In genomic region chr17:47839899-47840741, GRCh38 we compare ENCODE assay signal across 8 cellular contexts. TPM values are rescaled to one million over a fixed set of nuclear protein-coding genes. Genes with fewer than 3 reads are reported as not detected.
DNase-seq lines count a peak whose midpoint lies in the region; ATAC-seq, FAIRE-seq and TF ChIP-seq lines count a peak whose summit lies in the region.

No MANE protein-coding gene starts in this region.

- WGBS in HepG2 (ENCODE audit: low lambda C conversion rate), result 24% methylated on average over 12 of the region's 17 CpGs
- WGBS in thyroid gland, 2 donors, result 33 to 34% methylated on average over 17 of the region's 17 CpGs

- H4K20me1 ChIP-seq in HepG2 (ENCODE audit: insufficient read depth, low read length), result no peaks in the 10 kb centered on the region

- H3K9me3 Mint-ChIP-seq in activated CD4-positive, alpha-beta T cell treated with anti-CD3 and anti-CD28 coated beads, Interleukin-2, amount 10 ng/mL, durations not matched to agents 7 days and 5 days, result no peaks in the 10 kb centered on the region
- no peaks in the 10 kb centered on the region for H3K9me3 Mint-ChIP-seq in activated naive CD8-positive, alpha-beta T cell treated with anti-CD3 and anti-CD28 coated beads for 36 hours

- H3K4me1 Mint-ChIP-seq in activated CD4-positive, alpha-beta T cell treated with anti-CD3 and anti-CD28 coated beads, Interleukin-2, amount 10 ng/mL, durations not matched to agents 7 days and 5 days, result peaks cover 43% of the 10 kb centered on the region
- H3K4me1 Mint-ChIP-seq in activated naive CD8-positive, alpha-beta T cell treated with anti-CD3 and anti-CD28 coated beads for 36 hours, result peaks cover 32% of the 10 kb centered on the region

- TF ChIP-seq CTCF in HepG2 (CRISPR knock-in tag; IDR thresholded peaks at IDR 0.05) (no peak), thyroid gland (IDR thresholded peaks at IDR 0.05) (no peak)

- H2AFZ ChIP-seq in HepG2 (ENCODE audit: low read length), result no peak overlapping the region

- no TSS peak for BruUV-seq in HepG2 (replicated peaks; lab: Mats Ljungman, UMichigan)

- no peaks in the 10 kb centered on the region; a peak in 2 of 5 replicates for H3K36me3 ChIP-seq in HepG2 (replicated peaks in 1 of 2; ENCODE audit: control insufficient read depth in 1 of 2, insufficient read depth in 2 of 2, low read length in 2 of 2)
- peaks cover 6 to 11% of the 10 kb centered on the region in 2 donors for H3K36me3 ChIP-seq in thyroid gland

- peak overlapping the region; percentile 98 for H3K4me3 Mint-ChIP-seq in activated CD4-positive, alpha-beta T cell treated with anti-CD3 and anti-CD28 coated beads, Interleukin-2, amount 10 ng/mL, durations not matched to agents 7 days and 5 days
- peak overlapping the region; percentile 96 for H3K4me3 Mint-ChIP-seq in activated naive CD8-positive, alpha-beta T cell treated with anti-CD3 and anti-CD28 coated beads for 36 hours

- no peak for TF ChIP-seq POLR2A in HepG2 (IDR thresholded peaks at IDR 0.05; ENCODE audit: insufficient read depth in 1 of 2, low read depth in 2 of 2, low read length in 2 of 2)
- no peak for TF ChIP-seq POLR2A in thyroid gland (IDR thresholded peaks at IDR 0.05)

- H3K4me1 ChIP-seq in HepG2 (ENCODE audit: insufficient read depth, low read length), result peaks cover 72% of the 10 kb centered on the region
- H3K4me1 ChIP-seq in thyroid gland, result peaks cover 11 to 26% of the 10 kb centered on the region in 2 donors

- peak overlapping the region; percentile 36 for H3K27ac Mint-ChIP-seq in activated CD4-positive, alpha-beta T cell treated with anti-CD3 and anti-CD28 coated beads, Interleukin-2, amount 10 ng/mL, durations not matched to agents 7 days and 5 days
- H3K27ac Mint-ChIP-seq in activated naive CD8-positive, alpha-beta T cell treated with anti-CD3 and anti-CD28 coated beads for 36 hours, result no peak overlapping the region

- ATAC-seq in HepG2 (no peak), GM19395 (IDR thresholded peaks at IDR 0.05; ENCODE audit: unreplicated experiment) (no peak), GM21717 (IDR thresholded peaks at IDR 0.05; ENCODE audit: unreplicated experiment) (no peak)

- H3K36me3 Mint-ChIP-seq in activated CD4-positive, alpha-beta T cell treated with anti-CD3 and anti-CD28 coated beads, Interleukin-2, amount 10 ng/mL, durations not matched to agents 7 days and 5 days (ENCODE audit: low read depth), result peaks cover 5% of the 10 kb centered on the region
- no peaks in the 10 kb centered on the region for H3K36me3 Mint-ChIP-seq in activated naive CD8-positive, alpha-beta T cell treated with anti-CD3 and anti-CD28 coated beads for 36 hours

- H3K4me3 ChIP-seq in HepG2 (replicated peaks in 1 of 3; ENCODE audit: insufficient read depth in 1 of 3, low read depth in 2 of 3, low read length in 3 of 3), result peak overlapping the region; percentile 80 to 95 (median 84)
- H3K4me3 ChIP-seq in thyroid gland (replicated peaks in 1 of 3), result peak overlapping the region; percentile 50 to 77 (median 53)

- POLR2A ChIA-PET in activated CD4-positive, alpha-beta T cell treated with anti-CD3 and anti-CD28 coated beads, Interleukin-2, amount 10 ng/mL, durations not matched to agents 7 days and 5 days (lab: Charles Lee), result interaction anchor here (1.0 kb wide), 1 partner anchor 52 kb away, joined by 3 read pairs; no protein-coding TSS in a partner anchor
- POLR2A ChIA-PET in HepG2 (lab: Yijun Ruan, JAX), result interaction anchor here (1.0 to 2.8 kb wide), 8 partner anchors 9 to 191 kb away, joined by 5 to 56 read pairs (median 12); partner anchors contain the start of genes KPNB1, LRRC46, MRPL10 and PNPO

- no peak for TF ChIP-seq EP300 in HepG2 (IDR thresholded peaks at IDR 0.05; ENCODE audit: low read depth in 2 of 2, low read length in 2 of 2)
- TF ChIP-seq EP300 in HepG2 (CRISPR knock-in tag; IDR thresholded peaks at IDR 0.05; ENCODE audit: borderline replicate concordance), result no peak

- peaks cover 9% of the 10 kb centered on the region for H3K27me3 Mint-ChIP-seq in activated CD4-positive, alpha-beta T cell treated with anti-CD3 and anti-CD28 coated beads, Interleukin-2, amount 10 ng/mL, durations not matched to agents 7 days and 5 days
- H3K27me3 Mint-ChIP-seq in activated naive CD8-positive, alpha-beta T cell treated with anti-CD3 and anti-CD28 coated beads for 36 hours, result peaks cover 14% of the 10 kb centered on the region

- H3K4me2 ChIP-seq in HepG2 (ENCODE audit: low read depth, low read length), result peak overlapping the region; percentile 89

- TF ChIP-seq RAD21 in HepG2 (CRISPR knock-in tag; IDR thresholded peaks at IDR 0.05), result no peak

- H3K27ac ChIP-seq in HepG2 (ENCODE audit: extremely low read length, insufficient read depth, low read length), result peak overlapping the region; percentile 66
- H3K27ac ChIP-seq in thyroid gland, result peak overlapping the region in 2 of 3 donors; percentile 62 to 63

- H3K27me3 ChIP-seq in HepG2 (ENCODE audit: control insufficient read depth in 1 of 2, insufficient read depth in 2 of 2, low read length in 2 of 2), result no peaks in the 10 kb centered on the region; a peak in 1 of 5 replicates
- no peaks in the 10 kb centered on the region for H3K27me3 ChIP-seq in thyroid gland

- CTCF ChIA-PET in activated CD4-positive, alpha-beta T cell treated with anti-CD3 and anti-CD28 coated beads, Interleukin-2, amount 10 ng/mL, durations not matched to agents 7 days and 5 days (lab: Charles Lee), result interaction anchor here (0.7 to 19.1 kb wide), 15 partner anchors 9 to 180 kb away, joined by 3 to 344 read pairs (median 6); partner anchors contain the start of genes LRRC46, MRPL10, SP2 and SP6
- CTCF ChIA-PET in HepG2 (lab: Yijun Ruan, JAX; ENCODE audit: low intra/inter-chr PET ratio, low total read pairs), result interaction anchor here (1.6 to 5.6 kb wide), 2 partner anchors 49 to 130 kb away, joined by 10 to 162 read pairs; partner anchors contain the start of gene CDK5RAP3

- intact Hi-C loops in HepG2 (cut with micrococcal nuclease; ENCODE audit: unreplicated experiment), result no loop called here
- intact Hi-C loops in thyroid gland (cut with DNase I), result loop anchor here (2.0 kb wide), 1 partner anchor 49 kb away; no protein-coding TSS in a partner anchor

- peak overlapping the region; percentile 84 for H3K9ac ChIP-seq in HepG2 (ENCODE audit: insufficient read depth, low read depth, low read length)

- peaks cover 10% of the 10 kb centered on the region for H3K79me2 ChIP-seq in HepG2 (ENCODE audit: insufficient read depth, low read length)

- in situ Hi-C loops in HepG2 (cut with HindIII; ENCODE audit: extremely low pct_ligation_motif_present, low pct_unique_long_range_greater_than_20kb), result loop anchor here (5.0 kb wide), 2 partner anchors 52 to 177 kb away; no protein-coding TSS in a partner anchor

- no peak for DNase-seq in activated CD4-positive, alpha-beta T cell treated with anti-CD3 and anti-CD28 coated beads, Interleukin-2, amount 10 ng/mL, durations not matched to agents 7 days and 5 days
- no peak for DNase-seq in activated CD4-positive, alpha-beta T cell treated with anti-CD3 and anti-CD28 coated beads, Interleukin-2, amount 50 U/mL, for 1 hour
- DNase-seq in activated naive CD8-positive, alpha-beta T cell treated with anti-CD3 and anti-CD28 coated beads for 36 hours, result no peak
- no peak for DNase-seq in HepG2 (ENCODE audit: low spot score)
- peak in 1 of 2 donors; percentile 36 for DNase-seq in thyroid gland
- DNase-seq in hepatic stellate cell (ENCODE audit: low spot score), result no peak

- H3K9me3 ChIP-seq in HepG2 (ENCODE audit: low read length) (no peaks in the 10 kb centered on the region), thyroid gland (no peaks in the 10 kb centered on the region)

- no peak for FAIRE-seq in HepG2 (lab: Jason Lieb, UNC)

RNA-seq across cellular contexts. Expression of gene SCRN2, which starts 1.0 kb away (rescaled TPM):
- total RNA-seq in activated CD4-positive, alpha-beta T cell treated with anti-CD3 and anti-CD28 coated beads, Interleukin-2, amount 10 ng/mL, durations not matched to agents 7 days and 5 days, result 10 to 100 TPM; 26.8 to 33.2 TPM
- total RNA-seq in activated naive CD8-positive, alpha-beta T cell treated with anti-CD3 and anti-CD28 coated beads for 36 hours, result 10 to 100 TPM; 15.3 to 17.1 TPM
- total RNA-seq in HepG2 (2016; rRNA removed; fragmentation: Illumina TruSeq; extraction: Trizol) (15.0 and 29.5 TPM in 2 replicates), thyroid gland (10 to 100 TPM; 37.0 to 71.5 (median 49.1) TPM)
- total RNA-seq in HepG2 (2016; cell fraction: cytosol; rRNA removed; fragmentation: Illumina TruSeq; extraction: Trizol; ENCODE audit: low read depth), result 14.0 and 15.6 TPM in 2 replicates
- total RNA-seq in HepG2 (2016; cell fraction: insoluble cytoplasmic fraction; rRNA removed; fragmentation: Illumina TruSeq; extraction: Trizol), result 14.9 and 29.8 TPM in 2 replicates
- 9.4 and 10.4 TPM in 2 replicates for total RNA-seq in HepG2 (2016; cell fraction: membrane; rRNA removed; fragmentation: Illumina TruSeq; extraction: Trizol)
- 38.4 and 39.4 TPM in 2 replicates for total RNA-seq in HepG2 (2016; cell fraction: nucleus; rRNA removed; fragmentation: Illumina TruSeq; extraction: Trizol)
- 21.7 and 28.6 TPM in 2 replicates for polyA plus RNA-seq in HepG2 (2011; rRNA removed)
- polyA plus RNA-seq in HepG2 (2011; cell fraction: cytosol; rRNA removed), result 12.8 and 18.6 TPM in 2 replicates
- polyA plus RNA-seq in HepG2 (2011; cell fraction: nucleus; rRNA removed), result 254 and 255 TPM in 2 replicates
- 16.2 and 19.4 TPM in 2 replicates for polyA plus RNA-seq in HepG2 (2012)
- 2.8 and 3.6 TPM in 2 replicates for polyA plus RNA-seq in HepG2 (2016; cell fraction: cytosol; fragmentation: Illumina TruSeq; extraction: Trizol; ENCODE audit: low read depth)
- polyA plus RNA-seq in HepG2 (2016; cell fraction: insoluble cytoplasmic fraction; fragmentation: Illumina TruSeq; extraction: Trizol; ENCODE audit: low read depth), result 11.1 and 13.6 TPM in 2 replicates
- polyA plus RNA-seq in HepG2 (2016; cell fraction: membrane; fragmentation: Illumina TruSeq; extraction: Trizol; ENCODE audit: low read depth), result 4.4 and 5.4 TPM in 2 replicates
- 76.0 and 78.1 TPM in 2 replicates for polyA plus RNA-seq in HepG2 (2016; cell fraction: nucleus; fragmentation: Illumina TruSeq; extraction: Trizol; ENCODE audit: insufficient read depth, low read depth)
- 22.3 and 32.7 TPM in 2 replicates for polyA minus RNA-seq in HepG2 (2011; rRNA and poly(A)+ RNA removed; ENCODE audit: low replicate concordance)
- 4.6 and 7.0 TPM in 2 replicates for polyA minus RNA-seq in HepG2 (2011; cell fraction: cytosol; rRNA and poly(A)+ RNA removed)
- polyA minus RNA-seq in HepG2 (2011; cell fraction: nucleus; rRNA and poly(A)+ RNA removed), result 42.1 and 48.9 TPM in 2 replicates

RNA-seq across cellular contexts. Expression of gene LRRC46, which starts 8.7 kb away (rescaled TPM):
- total RNA-seq in activated CD4-positive, alpha-beta T cell treated with anti-CD3 and anti-CD28 coated beads, Interleukin-2, amount 10 ng/mL, durations not matched to agents 7 days and 5 days, result 1 to 10 TPM in 1 of 2 experiments, under 1 TPM in 1; 0.79 to 1.4 TPM
- total RNA-seq in activated naive CD8-positive, alpha-beta T cell treated with anti-CD3 and anti-CD28 coated beads for 36 hours, result under 1 TPM; 0.46 to 0.68 TPM
- total RNA-seq in HepG2 (2016; rRNA removed; fragmentation: Illumina TruSeq; extraction: Trizol) (0.09 and 0.13 TPM in 2 replicates), thyroid gland (1 to 10 TPM in 2 of 4 donors, under 1 TPM in 1, not detected in 1; 0.44 to 3.2 (median 2.0) TPM)
- 0.26 TPM in 1 of 2 replicates, not detected in the other for total RNA-seq in HepG2 (2016; cell fraction: cytosol; rRNA removed; fragmentation: Illumina TruSeq; extraction: Trizol; ENCODE audit: low read depth)
- total RNA-seq in HepG2 (2016; cell fraction: insoluble cytoplasmic fraction; rRNA removed; fragmentation: Illumina TruSeq; extraction: Trizol), result 0.15 and 0.22 TPM in 2 replicates
- 0.14 TPM in 1 of 2 replicates, not detected in the other for total RNA-seq in HepG2 (2016; cell fraction: membrane; rRNA removed; fragmentation: Illumina TruSeq; extraction: Trizol)
- total RNA-seq in HepG2 (2016; cell fraction: nucleus; rRNA removed; fragmentation: Illumina TruSeq; extraction: Trizol), result 0.43 TPM in 1 of 2 replicates, not detected in the other
- polyA plus RNA-seq in HepG2 (2011; rRNA removed), result 0.09 and 0.16 TPM in 2 replicates
- 0.15 and 0.18 TPM in 2 replicates for polyA plus RNA-seq in HepG2 (2011; cell fraction: cytosol; rRNA removed)
- polyA plus RNA-seq in HepG2 (2011; cell fraction: nucleus; rRNA removed), result 0.19 and 0.42 TPM in 2 replicates
- 0.70 and 0.75 TPM in 2 replicates for polyA plus RNA-seq in HepG2 (2012)
- 0.11 and 0.22 TPM in 2 replicates for polyA plus RNA-seq in HepG2 (2016; cell fraction: cytosol; fragmentation: Illumina TruSeq; extraction: Trizol; ENCODE audit: low read depth)
- 0.35 and 0.46 TPM in 2 replicates for polyA plus RNA-seq in HepG2 (2016; cell fraction: insoluble cytoplasmic fraction; fragmentation: Illumina TruSeq; extraction: Trizol; ENCODE audit: low read depth)
- 0.23 TPM in 2 replicates for polyA plus RNA-seq in HepG2 (2016; cell fraction: membrane; fragmentation: Illumina TruSeq; extraction: Trizol; ENCODE audit: low read depth)
- polyA plus RNA-seq in HepG2 (2016; cell fraction: nucleus; fragmentation: Illumina TruSeq; extraction: Trizol; ENCODE audit: insufficient read depth, low read depth), result 0.43 and 0.74 TPM in 2 replicates
- polyA minus RNA-seq in HepG2 (2011; rRNA and poly(A)+ RNA removed; ENCODE audit: low replicate concordance), result 0.46 and 1.2 TPM in 2 replicates
- polyA minus RNA-seq in HepG2 (2011; cell fraction: cytosol; rRNA and poly(A)+ RNA removed), result 0.44 and 0.59 TPM in 2 replicates
- polyA minus RNA-seq in HepG2 (2011; cell fraction: nucleus; rRNA and poly(A)+ RNA removed), result 0.62 TPM in 1 of 2 replicates, not detected in the other

RNA-seq across cellular contexts. Expression of gene MRPL10, which starts 8.8 kb away (rescaled TPM):
- total RNA-seq in activated CD4-positive, alpha-beta T cell treated with anti-CD3 and anti-CD28 coated beads, Interleukin-2, amount 10 ng/mL, durations not matched to agents 7 days and 5 days, result 10 to 100 TPM; 46.9 to 51.9 TPM
- 10 to 100 TPM; 70.0 to 75.2 TPM for total RNA-seq in activated naive CD8-positive, alpha-beta T cell treated with anti-CD3 and anti-CD28 coated beads for 36 hours
- total RNA-seq in HepG2 (2016; rRNA removed; fragmentation: Illumina TruSeq; extraction: Trizol), result 56.7 and 59.7 TPM in 2 replicates
- 23.2 and 23.8 TPM in 2 replicates for total RNA-seq in HepG2 (2016; cell fraction: cytosol; rRNA removed; fragmentation: Illumina TruSeq; extraction: Trizol; ENCODE audit: low read depth)
- 54.4 and 59.8 TPM in 2 replicates for total RNA-seq in HepG2 (2016; cell fraction: insoluble cytoplasmic fraction; rRNA removed; fragmentation: Illumina TruSeq; extraction: Trizol)
- 57.6 and 61.5 TPM in 2 replicates for total RNA-seq in HepG2 (2016; cell fraction: membrane; rRNA removed; fragmentation: Illumina TruSeq; extraction: Trizol)
- 27.0 and 27.8 TPM in 2 replicates for total RNA-seq in HepG2 (2016; cell fraction: nucleus; rRNA removed; fragmentation: Illumina TruSeq; extraction: Trizol)
- 149 and 157 TPM in 2 replicates for polyA plus RNA-seq in HepG2 (2011; rRNA removed)
- polyA plus RNA-seq in HepG2 (2011; cell fraction: cytosol; rRNA removed), result 163 and 193 TPM in 2 replicates
- polyA plus RNA-seq in HepG2 (2011; cell fraction: nucleus; rRNA removed), result 84.2 and 97.9 TPM in 2 replicates
- polyA plus RNA-seq in HepG2 (2012), result 98.1 and 124 TPM in 2 replicates
- 32.0 and 36.2 TPM in 2 replicates for polyA plus RNA-seq in HepG2 (2016; cell fraction: cytosol; fragmentation: Illumina TruSeq; extraction: Trizol; ENCODE audit: low read depth)
- 90.1 and 104 TPM in 2 replicates for polyA plus RNA-seq in HepG2 (2016; cell fraction: insoluble cytoplasmic fraction; fragmentation: Illumina TruSeq; extraction: Trizol; ENCODE audit: low read depth)
- 63.3 and 69.4 TPM in 2 replicates for polyA plus RNA-seq in HepG2 (2016; cell fraction: membrane; fragmentation: Illumina TruSeq; extraction: Trizol; ENCODE audit: low read depth)
- 52.7 and 55.5 TPM in 2 replicates for polyA plus RNA-seq in HepG2 (2016; cell fraction: nucleus; fragmentation: Illumina TruSeq; extraction: Trizol; ENCODE audit: insufficient read depth, low read depth)
- polyA minus RNA-seq in HepG2 (2011; rRNA and poly(A)+ RNA removed; ENCODE audit: low replicate concordance), result 135 and 309 TPM in 2 replicates
- polyA minus RNA-seq in HepG2 (2011; cell fraction: cytosol; rRNA and poly(A)+ RNA removed), result 101 and 106 TPM in 2 replicates
- polyA minus RNA-seq in HepG2 (2011; cell fraction: nucleus; rRNA and poly(A)+ RNA removed), result 28.0 and 36.1 TPM in 2 replicates
- total RNA-seq in thyroid gland, result 10 to 100 TPM; 36.1 to 51.9 (median 39.1) TPM

RNA-seq across cellular contexts. Expression of gene SP6, which starts 10.8 kb away (rescaled TPM):
- total RNA-seq in activated CD4-positive, alpha-beta T cell treated with anti-CD3 and anti-CD28 coated beads, Interleukin-2, amount 10 ng/mL, durations not matched to agents 7 days and 5 days, result not detected
- total RNA-seq in activated naive CD8-positive, alpha-beta T cell treated with anti-CD3 and anti-CD28 coated beads for 36 hours, result not detected
- total RNA-seq in HepG2 (2016; rRNA removed; fragmentation: Illumina TruSeq; extraction: Trizol) (0.07 TPM in 1 of 2 replicates, not detected in the other), thyroid gland (1 to 10 TPM in 1 of 4 donors, under 1 TPM in 3; 0.56 to 5.9 (median 0.96) TPM)
- not detected in 2 replicates for total RNA-seq in HepG2 (2016; cell fraction: cytosol; rRNA removed; fragmentation: Illumina TruSeq; extraction: Trizol; ENCODE audit: low read depth)
- 0.04 TPM in 1 of 2 replicates, not detected in the other for total RNA-seq in HepG2 (2016; cell fraction: insoluble cytoplasmic fraction; rRNA removed; fragmentation: Illumina TruSeq; extraction: Trizol)
- 0.03 and 0.10 TPM in 2 replicates for total RNA-seq in HepG2 (2016; cell fraction: membrane; rRNA removed; fragmentation: Illumina TruSeq; extraction: Trizol)
- total RNA-seq in HepG2 (2016; cell fraction: nucleus; rRNA removed; fragmentation: Illumina TruSeq; extraction: Trizol), result not detected in 2 replicates
- 0.07 and 0.09 TPM in 2 replicates for polyA plus RNA-seq in HepG2 (2011; rRNA removed)
- polyA plus RNA-seq in HepG2 (2011; cell fraction: cytosol; rRNA removed), result 0.05 and 0.07 TPM in 2 replicates
- 0.19 and 0.28 TPM in 2 replicates for polyA plus RNA-seq in HepG2 (2011; cell fraction: nucleus; rRNA removed)
- polyA plus RNA-seq in HepG2 (2012), result 0.09 TPM in 2 replicates
- polyA plus RNA-seq in HepG2 (2016; cell fraction: cytosol; fragmentation: Illumina TruSeq; extraction: Trizol; ENCODE audit: low read depth), result not detected in 2 replicates
- 0.09 TPM in 1 of 2 replicates, not detected in the other for polyA plus RNA-seq in HepG2 (2016; cell fraction: insoluble cytoplasmic fraction; fragmentation: Illumina TruSeq; extraction: Trizol; ENCODE audit: low read depth)
- not detected in 2 replicates for polyA plus RNA-seq in HepG2 (2016; cell fraction: membrane; fragmentation: Illumina TruSeq; extraction: Trizol; ENCODE audit: low read depth)
- 0.15 and 0.19 TPM in 2 replicates for polyA plus RNA-seq in HepG2 (2016; cell fraction: nucleus; fragmentation: Illumina TruSeq; extraction: Trizol; ENCODE audit: insufficient read depth, low read depth)
- 0.04 and 0.05 TPM in 2 replicates for polyA minus RNA-seq in HepG2 (2011; rRNA and poly(A)+ RNA removed; ENCODE audit: low replicate concordance)
- not detected in 2 replicates for polyA minus RNA-seq in HepG2 (2011; cell fraction: cytosol; rRNA and poly(A)+ RNA removed)
- polyA minus RNA-seq in HepG2 (2011; cell fraction: nucleus; rRNA and poly(A)+ RNA removed), result not detected in 2 replicates

RNA-seq across cellular contexts. Expression of gene OSBPL7, which starts 18.5 kb away (rescaled TPM):
- total RNA-seq in activated CD4-positive, alpha-beta T cell treated with anti-CD3 and anti-CD28 coated beads, Interleukin-2, amount 10 ng/mL, durations not matched to agents 7 days and 5 days, result 10 to 100 TPM; 40.8 to 43.8 TPM
- total RNA-seq in activated naive CD8-positive, alpha-beta T cell treated with anti-CD3 and anti-CD28 coated beads for 36 hours, result 10 to 100 TPM; 12.1 to 12.5 TPM
- total RNA-seq in HepG2 (2016; rRNA removed; fragmentation: Illumina TruSeq; extraction: Trizol) (1.0 and 4.7 TPM in 2 replicates), thyroid gland (10 to 100 TPM; 12.7 to 18.0 (median 14.7) TPM)
- 4.5 and 4.7 TPM in 2 replicates for total RNA-seq in HepG2 (2016; cell fraction: cytosol; rRNA removed; fragmentation: Illumina TruSeq; extraction: Trizol; ENCODE audit: low read depth)
- total RNA-seq in HepG2 (2016; cell fraction: insoluble cytoplasmic fraction; rRNA removed; fragmentation: Illumina TruSeq; extraction: Trizol), result 1.3 and 5.6 TPM in 2 replicates
- total RNA-seq in HepG2 (2016; cell fraction: membrane; rRNA removed; fragmentation: Illumina TruSeq; extraction: Trizol), result 1.4 and 1.5 TPM in 2 replicates
- total RNA-seq in HepG2 (2016; cell fraction: nucleus; rRNA removed; fragmentation: Illumina TruSeq; extraction: Trizol), result 6.6 and 9.7 TPM in 2 replicates
- polyA plus RNA-seq in HepG2 (2011; rRNA removed), result 6.6 and 8.3 TPM in 2 replicates
- polyA plus RNA-seq in HepG2 (2011; cell fraction: cytosol; rRNA removed), result 0.99 and 1.7 TPM in 2 replicates
- 86.7 and 120 TPM in 2 replicates for polyA plus RNA-seq in HepG2 (2011; cell fraction: nucleus; rRNA removed)
- polyA plus RNA-seq in HepG2 (2012), result 4.1 and 5.4 TPM in 2 replicates
- 0.20 and 0.32 TPM in 2 replicates for polyA plus RNA-seq in HepG2 (2016; cell fraction: cytosol; fragmentation: Illumina TruSeq; extraction: Trizol; ENCODE audit: low read depth)
- polyA plus RNA-seq in HepG2 (2016; cell fraction: insoluble cytoplasmic fraction; fragmentation: Illumina TruSeq; extraction: Trizol; ENCODE audit: low read depth), result 0.56 and 1.2 TPM in 2 replicates
- 0.27 and 0.42 TPM in 2 replicates for polyA plus RNA-seq in HepG2 (2016; cell fraction: membrane; fragmentation: Illumina TruSeq; extraction: Trizol; ENCODE audit: low read depth)
- 20.6 and 21.2 TPM in 2 replicates for polyA plus RNA-seq in HepG2 (2016; cell fraction: nucleus; fragmentation: Illumina TruSeq; extraction: Trizol; ENCODE audit: insufficient read depth, low read depth)
- polyA minus RNA-seq in HepG2 (2011; rRNA and poly(A)+ RNA removed; ENCODE audit: low replicate concordance), result 7.4 and 11.6 TPM in 2 replicates
- 1.6 TPM in 2 replicates for polyA minus RNA-seq in HepG2 (2011; cell fraction: cytosol; rRNA and poly(A)+ RNA removed)
- polyA minus RNA-seq in HepG2 (2011; cell fraction: nucleus; rRNA and poly(A)+ RNA removed), result 16.1 and 23.1 TPM in 2 replicates
